Comparison of ENCODE assay signal across 21 cellular contexts in genomic region chr10:87068281-87068680, GRCh38. TPM values are rescaled to one million over a fixed set of nuclear protein-coding genes. Genes with fewer than 3 reads are reported as not detected.
"Had no signal": no experiment of that assay in that cellular context is flagged by ENCODE, and none has a peak within 500 bp of the region (broad histone marks: within the 10 kb centered on the region; RNA-seq: fewer than 3 reads in every experiment).

No MANE protein-coding gene starts in this region.

- DNase-seq: IMR-90, Kasumi-1, KG1, MM.1S, NCI-H1048, NCI-H1105, NCI-H1417, NCI-H1436 treated with DMSO at 0.1 percent for 48 hours, NCI-H1694, NCI-H187 treated with DMSO at 0.1 percent for 48 hours, NCI-H2029 treated with DMSO at 0.1 percent for 48 hours, NCI-H2171 treated with DMSO at 0.1 percent for 48 hours, NCI-H345, NCI-H446 treated with DMSO at 0.1 percent for 48 hours, NCI-H510A treated with DMSO at 0.1 percent for 48 hours, NCI-H526, SHP77 had no signal

- H3K27ac ChIP-seq: RWPE1 had no signal

RNA-seq across cellular contexts. Expression of gene FAM25A, which starts 48.2 kb away (rescaled TPM):
- total RNA-seq: HT-29, IMR-90, M059J, SK-MEL-5 had no signal
- polyA plus RNA-seq: IMR-90 had no signal
